ENCODE assay signal across 9 cellular contexts in genomic region chr22:36301384-36301828, GRCh38. TPM values are rescaled to one million over a fixed set of nuclear protein-coding genes. Genes with fewer than 3 reads are reported as not detected.
DNase-seq lines count a peak whose midpoint lies in the region; ATAC-seq, FAIRE-seq and TF ChIP-seq lines count a peak whose summit lies in the region.
"Had no signal": no experiment of that assay in that cellular context is flagged by ENCODE, and none has a peak within 500 bp of the region (broad histone marks: within the 10 kb centered on the region; RNA-seq: fewer than 3 reads in every experiment).

No MANE protein-coding gene starts in this region.

- H3K27ac ChIP-seq in osteoblast (ENCODE audit: low read depth, low read length) (peak overlapping the region; percentile 1), tibial artery (peak overlapping the region in 1 of 2 donors; percentile 45)

- H4K20me1 ChIP-seq in osteoblast (ENCODE audit: insufficient read depth, low read length), result peaks cover 77% of the 10 kb centered on the region

- peak; percentile 67 for DNase-seq in EH (ENCODE audit: low read depth)
- DNase-seq in Kasumi-1 (lab: John Stamatoyannopoulos, UW), result peak; percentile 45 to 59
- peak; percentile 68 for DNase-seq in SK-MEL-5 (ENCODE audit: low read depth, low spot score)
- peak; percentile 76 for DNase-seq in activated gamma-delta T cell treated with anti-CD3 and anti-CD28 coated beads, Interleukin-2, amount 50 U/mL, for 16 hours (ENCODE audit: low read depth)
- peak; percentile 69 to 79 for DNase-seq in frontal cortex (ENCODE audit: low spot score in 2 of 2)
- DNase-seq in osteoblast (ENCODE audit: insufficient read length, low spot score, missing footprints), result peak; percentile 94
- peak; percentile 58 to 83 for DNase-seq in tibial artery

- no peaks in the 10 kb centered on the region for H3K4me1 ChIP-seq in osteoblast (ENCODE audit: insufficient read depth, low read length)
- peaks cover 0 to 7% (median 0%) of the 10 kb centered on the region in 4 donors for H3K4me1 ChIP-seq in tibial artery

- TF ChIP-seq CTCF in osteoblast (IDR thresholded peaks at IDR 0.05; ENCODE audit: extremely low read depth, low read depth, low read length) (peak; percentile 88), tibial artery (IDR thresholded peaks at IDR 0.05) (peak; percentile 94 to 96)

- in situ Hi-C loops in SK-MEL-5 (cut with HindIII; ENCODE audit: low pct_unique_long_range_greater_than_20kb, low sequenced_read_pairs), result no loop called here

- H3K79me2 ChIP-seq in osteoblast (ENCODE audit: insufficient read depth, low read length), result peaks cover 98% of the 10 kb centered on the region

- no peak overlapping the region for H3K4me3 ChIP-seq in osteoblast (ENCODE audit: insufficient read depth, low read length)
- H3K4me3 ChIP-seq in tibial artery, result no peak overlapping the region

- H3K9me3 ChIP-seq in osteoblast (ENCODE audit: low read depth, low read length) (no peaks in the 10 kb centered on the region), tibial artery (no peaks in the 10 kb centered on the region)

- H3K27me3 ChIP-seq in osteoblast (ENCODE audit: insufficient read depth, low read length) (no peaks in the 10 kb centered on the region), tibial artery (no peaks in the 10 kb centered on the region)

- intact Hi-C loops in tibial artery (cut with DNase I; ENCODE audit: low total_unique reads), result loop anchor here (5.0 kb wide), 1 partner anchor 171 kb away; no protein-coding TSS in a partner anchor

- FAIRE-seq in frontal cortex (lab: Jason Lieb, UNC), result no peak
- FAIRE-seq: endometrium had no signal

- no peak overlapping the region for H3K4me2 ChIP-seq in osteoblast (ENCODE audit: insufficient read depth, low read length)

- ATAC-seq in HG02610 (IDR thresholded peaks at IDR 0.05; ENCODE audit: unreplicated experiment), result no peak

- H3K36me3 ChIP-seq in osteoblast (ENCODE audit: insufficient read depth, low read length) (peaks cover 99% of the 10 kb centered on the region), tibial artery (peaks cover 100% of the 10 kb centered on the region in 3 donors)

- H2AFZ ChIP-seq in osteoblast (ENCODE audit: low read length), result no peak overlapping the region

RNA-seq across cellular contexts. Expression of gene APOL1, which starts 48.5 kb away (rescaled TPM):
- 1.5 and 2.6 TPM in 2 replicates for total RNA-seq in SK-MEL-5 (2014; rRNA removed; shearing (Covaris generic))
- polyA plus RNA-seq in SK-MEL-5 (2015; cell fraction: cytosol; rRNA removed), result 4.4 and 4.5 TPM in 2 replicates
- 0.91 and 2.7 TPM in 2 replicates for polyA plus RNA-seq in SK-MEL-5 (2015; cell fraction: nucleus; rRNA removed)
- total RNA-seq in frontal cortex (1.2 TPM), osteoblast (34.8 and 38.7 TPM in 2 replicates)

Comparison
In these comparisons a context has a peak if more than half of its experiments do, and no peak if none do; other contexts are left out.
1. RNA of gene APOL1, which starts 48.5 kb away (total RNA-seq): 34.8 to 38.7 TPM in osteoblast; 1.5 to 2.6 TPM in SK-MEL-5 and 1.2 TPM in frontal cortex (single experiment); every median in the first group is over 10 times any median in the second.
2. Peak in every context shown above with its lines, with median percentiles within 50 percentile points of each other: DNase-seq.